Comparison of ENCODE assay signal across 8 cellular contexts in genomic region chr1:15100369-15101111, GRCh38. TPM values are rescaled to one million over a fixed set of nuclear protein-coding genes. Genes with fewer than 3 reads are reported as not detected.
DNase-seq lines count a peak whose midpoint lies in the region; ATAC-seq, FAIRE-seq and TF ChIP-seq lines count a peak whose summit lies in the region.

No MANE protein-coding gene starts in this region.

- H3K27ac Mint-ChIP-seq in activated CD8-positive, alpha-beta T cell treated with anti-CD3 and anti-CD28 coated beads, Interleukin-2, amount 10 ng/mL, durations not matched to agents 7 days and 5 days = no peak overlapping the region
- peak overlapping the region in 2 of 10 donors; percentile 21 to 52 for H3K27ac Mint-ChIP-seq in naive thymus-derived CD8-positive, alpha-beta T cell

- peaks cover 12% of the 10 kb centered on the region for H3K27me3 Mint-ChIP-seq in activated CD8-positive, alpha-beta T cell treated with anti-CD3 and anti-CD28 coated beads, Interleukin-2, amount 10 ng/mL, durations not matched to agents 7 days and 5 days (ENCODE audit: low read depth)
- H3K27me3 Mint-ChIP-seq in naive thymus-derived CD8-positive, alpha-beta T cell = peaks cover 17 to 44% (median 33%) of the 10 kb centered on the region in 5 donors

- H3K4me3 ChIP-seq in AG04450 (ENCODE audit: low read depth, low read length) (no peak overlapping the region), endothelial cell of umbilical vein (replicated peaks in 1 of 3; ENCODE audit: insufficient read depth in 1 of 3, low read depth in 1 of 3, low read length in 3 of 3) (no peak overlapping the region)

- no peaks in the 10 kb centered on the region for H3K9me1 ChIP-seq in endothelial cell of umbilical vein (replicated peaks; ENCODE audit: control insufficient read depth, extremely low read depth, insufficient read depth, low read length)

- BruUV-seq in endothelial cell of umbilical vein (replicated peaks; lab: Mats Ljungman, UMichigan) = no TSS peak

- CTCF ChIA-PET in AG04450 (lab: Charles Lee) = interaction anchor here (0.6 to 2.3 kb wide), 8 partner anchors 11 to 360 kb away, joined by 3 to 10 read pairs (median 3); no protein-coding TSS in a partner anchor
- CTCF ChIA-PET in activated CD8-positive, alpha-beta T cell treated with anti-CD3 and anti-CD28 coated beads, Interleukin-2, amount 10 ng/mL, durations not matched to agents 7 days and 5 days (lab: Charles Lee) = interaction anchor here (1.0 to 1.8 kb wide), 4 partner anchors 9 to 38 kb away, joined by 3 to 6 read pairs (median 4); no protein-coding TSS in a partner anchor
- CTCF ChIA-PET in endothelial cell of umbilical vein (lab: Charles Lee) = interaction anchor here (1.0 to 1.2 kb wide), 4 partner anchors 8 to 53 kb away, joined by 3 to 7 read pairs (median 4); no protein-coding TSS in a partner anchor

- peak; percentile 7 for DNase-seq in AG04450 (ENCODE audit: low read depth, low spot score)
- peak; percentile 73 for DNase-seq in GM12891 (ENCODE audit: insufficient read length, low spot score)
- DNase-seq in NCI-H2196 (lab: John Stamatoyannopoulos, UW; ENCODE audit: unreplicated experiment) = peak; percentile 34
- DNase-seq in activated CD8-positive, alpha-beta T cell treated with anti-CD3 and anti-CD28 coated beads, Interleukin-2, amount 10 ng/mL, durations not matched to agents 7 days and 5 days = peak; percentile 68
- DNase-seq in endothelial cell of umbilical vein (ENCODE audit: low read depth, low spot score) = peak; percentile 56
- peak in 8 of 10 donors; percentile 24 to 41 (median 32) for DNase-seq in naive thymus-derived CD8-positive, alpha-beta T cell
- DNase-seq in superior temporal gyrus (ENCODE audit: extremely low spot score) = peak; percentile 68

- dilution Hi-C loops in endothelial cell of umbilical vein (cut with MboI; ENCODE audit: extremely low pct_ligation_motif_present, low sequenced_read_pairs) = no loop called here

- peaks cover 11% of the 10 kb centered on the region for H3K4me1 Mint-ChIP-seq in activated CD8-positive, alpha-beta T cell treated with anti-CD3 and anti-CD28 coated beads, Interleukin-2, amount 10 ng/mL, durations not matched to agents 7 days and 5 days (ENCODE audit: low read depth)
- H3K4me1 Mint-ChIP-seq in naive thymus-derived CD8-positive, alpha-beta T cell = peaks cover 8 to 19% (median 11%) of the 10 kb centered on the region in 4 donors

- intact Hi-C loops in endothelial cell of umbilical vein (cut with micrococcal nuclease) = loop anchor here (1.0 kb wide), 3 partner anchors 38 to 321 kb away; no protein-coding TSS in a partner anchor

- H3K9me3 ChIP-seq in AG04450 (ENCODE audit: control insufficient read depth, insufficient read depth, low read length) (peaks cover 3% of the 10 kb centered on the region; the same call in 1 of the 2 replicates), endothelial cell of umbilical vein (replicated peaks; ENCODE audit: control insufficient read depth, insufficient read depth, low read length) (no peaks in the 10 kb centered on the region)

- no peak overlapping the region for H2AFZ ChIP-seq in endothelial cell of umbilical vein (ENCODE audit: low read depth, low read length)

- no peaks in the 10 kb centered on the region for H3K36me3 ChIP-seq in endothelial cell of umbilical vein (ENCODE audit: control insufficient read depth in 2 of 2, extremely low read depth in 1 of 2, insufficient read depth in 2 of 2, low read length in 2 of 2)

- no peak overlapping the region for H3K4me2 ChIP-seq in endothelial cell of umbilical vein (ENCODE audit: insufficient read depth, low read length)

- peak; percentile 83 for ATAC-seq in activated CD8-positive, alpha-beta T cell treated with anti-CD3 and anti-CD28 coated beads, Interleukin-2, amount 10 ng/mL, durations not matched to agents 7 days and 5 days
- ATAC-seq in naive thymus-derived CD8-positive, alpha-beta T cell = peak; percentile 61
- no peak for ATAC-seq in HG03520 (IDR thresholded peaks at IDR 0.05; ENCODE audit: unreplicated experiment)

- H4K20me1 ChIP-seq in endothelial cell of umbilical vein (replicated peaks; ENCODE audit: control insufficient read depth, extremely low read depth, insufficient read depth, low read length) = no peaks in the 10 kb centered on the region

- no peaks in the 10 kb centered on the region for H3K36me3 Mint-ChIP-seq in activated CD8-positive, alpha-beta T cell treated with anti-CD3 and anti-CD28 coated beads, Interleukin-2, amount 10 ng/mL, durations not matched to agents 7 days and 5 days (ENCODE audit: low read depth)
- no peaks in the 10 kb centered on the region for H3K36me3 Mint-ChIP-seq in naive thymus-derived CD8-positive, alpha-beta T cell

- FAIRE-seq in GM12891 (lab: Jason Lieb, UNC) (peak; percentile 99), endothelial cell of umbilical vein (lab: Jason Lieb, UNC) (peak; percentile 24)

- TF ChIP-seq POLR2A in GM12891 (IDR thresholded peaks at IDR 0.05; ENCODE audit: low read depth, low read length) (no peak), endothelial cell of umbilical vein (IDR thresholded peaks at IDR 0.05; ENCODE audit: low read depth, low read length) (no peak)

- no peaks in the 10 kb centered on the region for H3K79me2 ChIP-seq in endothelial cell of umbilical vein (ENCODE audit: control insufficient read depth, insufficient read depth, low read length)

- H3K4me3 Mint-ChIP-seq in activated CD8-positive, alpha-beta T cell treated with anti-CD3 and anti-CD28 coated beads, Interleukin-2, amount 10 ng/mL, durations not matched to agents 7 days and 5 days = no peak overlapping the region
- H3K4me3 Mint-ChIP-seq in naive thymus-derived CD8-positive, alpha-beta T cell = peak overlapping the region in 3 of 10 donors; percentile 0 to 3 (median 2)

- peaks cover 35% of the 10 kb centered on the region for H3K27me3 ChIP-seq in AG04450 (ENCODE audit: control insufficient read depth, insufficient read depth, low read length)
- H3K27me3 ChIP-seq in endothelial cell of umbilical vein (ENCODE audit: control insufficient read depth in 2 of 2, insufficient read depth in 2 of 2, low read length in 2 of 2) = no peaks in the 10 kb centered on the region

- POLR2A ChIA-PET in AG04450 (lab: Yijun Ruan, JAX) (no interaction called here), endothelial cell of umbilical vein (lab: Charles Lee) (no interaction called here)
- POLR2A ChIA-PET in activated CD8-positive, alpha-beta T cell treated with anti-CD3 and anti-CD28 coated beads, Interleukin-2, amount 10 ng/mL, durations not matched to agents 7 days and 5 days (lab: Charles Lee) = no interaction called here
- POLR2A ChIA-PET in naive thymus-derived CD8-positive, alpha-beta T cell (lab: Charles Lee) = no interaction called here

- H3K4me1 ChIP-seq in endothelial cell of umbilical vein (ENCODE audit: control insufficient read depth, extremely low read depth, insufficient read depth, low read length) = no peaks in the 10 kb centered on the region

- TF ChIP-seq CTCF in AG04450 (IDR thresholded peaks at IDR 0.05; ENCODE audit: low read depth, low read length) (peak; percentile 95), endothelial cell of umbilical vein (IDR thresholded peaks at IDR 0.05; ENCODE audit: extremely low read depth in 1 of 2, insufficient read depth in 1 of 2, low read depth in 1 of 2, low read length in 2 of 2) (peak; percentile 86 to 88)

- H3K9me3 Mint-ChIP-seq in activated CD8-positive, alpha-beta T cell treated with anti-CD3 and anti-CD28 coated beads, Interleukin-2, amount 10 ng/mL, durations not matched to agents 7 days and 5 days (ENCODE audit: insufficient read depth) = no peaks in the 10 kb centered on the region
- H3K9me3 Mint-ChIP-seq in naive thymus-derived CD8-positive, alpha-beta T cell = peaks cover 0 to 2% (median 0%) of the 10 kb centered on the region in 9 donors

- no peak overlapping the region for H3K27ac ChIP-seq in AG04450 (ENCODE audit: low read depth, low read length)
- H3K27ac ChIP-seq in endothelial cell of umbilical vein (ENCODE audit: insufficient read depth, low read depth, low read length) = no peak overlapping the region

- H3K9ac ChIP-seq in endothelial cell of umbilical vein (replicated peaks; ENCODE audit: extremely low read depth, insufficient read depth, low read length) = no peak overlapping the region

TF ChIP-seq in GM12891, 5 proteins besides CTCF, POLR2A, EP300 and RAD21:
- TF ChIP-seq POU2F2 (IDR thresholded peaks at IDR 0.05; ENCODE audit: low read depth, low read length) (no peak), POLR2AphosphoS5 (IDR thresholded peaks at IDR 0.05; ENCODE audit: low read depth, low read length) (no peak), TAF1 (IDR thresholded peaks at IDR 0.05; ENCODE audit: low read depth, low read length) (no peak), PAX5 (IDR thresholded peaks at IDR 0.05; ENCODE audit: insufficient read depth, low read length, severe bottlenecking) (no peak), SPI1 (IDR thresholded peaks at IDR 0.05; ENCODE audit: low read depth, low read length) (no peak)

TF ChIP-seq in endothelial cell of umbilical vein, 7 proteins besides CTCF, POLR2A, EP300 and RAD21 (continues in another document):
- TF ChIP-seq GATA2 (IDR thresholded peaks at IDR 0.05; ENCODE audit: insufficient read depth, insufficient read length, low read depth, low read length) (no peak), FOS (IDR thresholded peaks at IDR 0.05; ENCODE audit: borderline replicate concordance, insufficient read depth, low read length) (no peak), JUN (IDR thresholded peaks at IDR 0.05; ENCODE audit: borderline replicate concordance, insufficient read depth, insufficient read length, low read depth) (no peak), POLR2AphosphoS5 (IDR thresholded peaks at IDR 0.05; ENCODE audit: insufficient read depth, low read depth, low read length) (no peak), MYC (IDR thresholded peaks at IDR 0.05; ENCODE audit: low read depth, low read length) (no peak)

RNA-seq across cellular contexts. Expression of gene TMEM51, which starts 53.0 kb away (rescaled TPM):
- 25.5 and 28.6 TPM in 2 replicates for polyA plus RNA-seq in AG04450 (2011; rRNA removed)
- polyA minus RNA-seq in AG04450 (2011; rRNA and poly(A)+ RNA removed) = 9.0 and 13.6 TPM in 2 replicates
- polyA plus RNA-seq in GM12891 (2012; ENCODE audit: low read depth, missing spikeins) = 1.3 TPM
- under 1 TPM; 0.18 to 0.23 TPM for total RNA-seq in activated CD8-positive, alpha-beta T cell treated with anti-CD3 and anti-CD28 coated beads, Interleukin-2, amount 10 ng/mL, durations not matched to agents 7 days and 5 days
- 10.5 and 13.7 TPM in 2 replicates for total RNA-seq in endothelial cell of umbilical vein
- polyA plus RNA-seq in endothelial cell of umbilical vein = 11.5 and 13.9 TPM in 2 replicates
- polyA plus RNA-seq in endothelial cell of umbilical vein (2011; cell fraction: cytosol; rRNA removed) = 10.1 TPM in 2 replicates
- polyA plus RNA-seq in endothelial cell of umbilical vein (2011; cell fraction: nucleus; rRNA removed) = 9.5 and 11.3 TPM in 2 replicates
- polyA plus RNA-seq in endothelial cell of umbilical vein (2012) = 8.6 and 8.9 TPM in 2 replicates
- polyA minus RNA-seq in endothelial cell of umbilical vein = 5.9 and 8.2 TPM in 2 replicates
- 3.9 TPM for polyA minus RNA-seq in endothelial cell of umbilical vein (2011; cell fraction: cytosol; rRNA and poly(A)+ RNA removed)
- polyA minus RNA-seq in endothelial cell of umbilical vein (2011; cell fraction: nucleus; rRNA and poly(A)+ RNA removed) = 2.6 and 3.5 TPM in 2 replicates
- total RNA-seq in naive thymus-derived CD8-positive, alpha-beta T cell = not detected
- polyA plus RNA-seq in naive thymus-derived CD8-positive, alpha-beta T cell = not detected

Comparison
In these comparisons a context has a peak if more than half of its experiments do, and no peak if none do; other contexts are left out.
1. DNase-seq: peak in every context shown above with its lines; median percentile 73 in GM12891; 68 in activated CD8-positive, alpha-beta T cell treated with anti-CD3 and anti-CD28 coated beads, Interleukin-2, amount 10 ng/mL, durations not matched to agents 7 days and 5 days; 68 in superior temporal gyrus; 56 in endothelial cell of umbilical vein; 34 in NCI-H2196; 32 in naive thymus-derived CD8-positive, alpha-beta T cell; 7 in AG04450.